1 cellular context compared by ENCODE assay signal in the genomic region with DNA sequence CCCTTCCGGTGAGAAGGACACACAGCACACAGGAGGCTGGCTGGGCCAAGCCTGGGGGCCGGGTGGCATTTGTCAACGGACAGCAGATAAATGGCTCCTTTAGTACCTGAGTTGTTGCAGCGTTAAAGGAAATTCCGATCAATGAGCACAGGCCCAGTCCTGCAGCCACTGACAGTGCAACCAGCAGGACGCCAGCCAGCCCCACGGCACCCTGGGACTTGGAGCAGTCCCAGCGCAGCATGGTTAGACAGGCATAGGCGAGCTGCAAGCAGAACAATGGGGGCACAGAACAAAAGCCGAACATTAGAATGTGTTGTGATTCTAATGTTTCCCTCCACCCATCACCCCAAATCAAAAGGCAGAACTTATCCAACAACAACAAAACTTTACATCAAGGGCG.
TF ChIP-seq lines count a peak whose summit lies in the region.

No MANE protein-coding gene starts in this region.

TF ChIP-seq in GM23338, 12 proteins besides CTCF, POLR2A, EP300 and RAD21 (continued from another document):
- TF ChIP-seq JUNB (IDR thresholded peaks at IDR 0.05; ENCODE audit: unreplicated experiment) = no peak
- no peak for TF ChIP-seq POLR2AphosphoS5 (IDR thresholded peaks at IDR 0.05; ENCODE audit: low read depth)
- no peak for TF ChIP-seq NANOG (IDR thresholded peaks at IDR 0.05; ENCODE audit: borderline replicate concordance)
